Comparison of ENCODE assay signal across 36 cellular contexts in genomic region chr3:134748698-134749097, GRCh38. TPM values are rescaled to one million over a fixed set of nuclear protein-coding genes. Genes with fewer than 3 reads are reported as not detected.
"Had no signal": no experiment of that assay in that cellular context is flagged by ENCODE, and none has a peak within 500 bp of the region (broad histone marks: within the 10 kb centered on the region; RNA-seq: fewer than 3 reads in every experiment).

No MANE protein-coding gene starts in this region.

- H3K9me3 Mint-ChIP-seq: activated CD4-positive, alpha-beta memory T cell treated with anti-CD3 and anti-CD28 coated beads, Interleukin-2, amount 10 ng/mL, durations not matched to agents 7 days and 5 days; activated CD4-positive, alpha-beta T cell treated with anti-CD3 and anti-CD28 coated beads, Interleukin-2, amount 10 ng/mL, durations not matched to agents 7 days and 5 days; activated naive CD4-positive, alpha-beta T cell treated with anti-CD3 and anti-CD28 coated beads, Interleukin-2, amount 50 U/mL, for 24 hours; activated naive CD8-positive, alpha-beta T cell treated with anti-CD3 and anti-CD28 coated beads, Interleukin-2, amount 50 U/mL, for 24 hours; activated T-cell treated with anti-CD3 and anti-CD28 coated beads, Interleukin-2, amount 50 U/mL, for 24 hours; activated T-helper 2 cell treated with anti-CD3 and anti-CD28 coated beads, Interferon-gamma antibody, Interleukin-2, Interleukin-4, amounts not matched to agents 10 μg/mL and 5 μg/mL and 100 μg/mL, durations not matched to agents 14 hours and 24 hours and 36 hours; central memory CD8-positive, alpha-beta T cell; T-helper 1 cell treated with Interleukin-12 subunit alpha and Interleukin-12 subunit beta and Interleukin-4 antibody, amounts not matched to agents 30 μg/mL and 1 μg/mL, for 36 hours; T-helper 2 cell treated with Interferon-gamma antibody and Interleukin-4, amounts not matched to agents 5 μg/mL and 100 μg/mL, for 36 hours had no signal

- H3K4me1 Mint-ChIP-seq: activated CD4-positive, alpha-beta memory T cell treated with anti-CD3 and anti-CD28 coated beads, Interleukin-2, amount 10 ng/mL, durations not matched to agents 7 days and 5 days; activated CD4-positive, alpha-beta T cell treated with anti-CD3 and anti-CD28 coated beads for 36 hours; activated CD4-positive, alpha-beta T cell treated with anti-CD3 and anti-CD28 coated beads, Interleukin-2, amount 10 ng/mL, durations not matched to agents 7 days and 5 days; activated naive CD4-positive, alpha-beta T cell treated with anti-CD3 and anti-CD28 coated beads, Interleukin-2, amount 10 ng/mL, durations not matched to agents 7 days and 5 days; activated naive CD4-positive, alpha-beta T cell treated with anti-CD3 and anti-CD28 coated beads, Interleukin-2, amount 50 U/mL, for 24 hours; activated naive CD8-positive, alpha-beta T cell treated with anti-CD3 and anti-CD28 coated beads, Interleukin-2, amount 10 ng/mL, durations not matched to agents 7 days and 5 days; activated naive CD8-positive, alpha-beta T cell treated with anti-CD3 and anti-CD28 coated beads, Interleukin-2, amount 50 U/mL, for 24 hours; central memory CD8-positive, alpha-beta T cell; WTC11 had no signal

- H3K27ac ChIP-seq: ascending aorta, cardiac muscle cell, WERI-Rb-1 had no signal

- H3K27me3 ChIP-seq: ascending aorta had no signal

- H3K4me3 Mint-ChIP-seq: activated CD4-positive, alpha-beta memory T cell treated with anti-CD3 and anti-CD28 coated beads, Interleukin-2, amount 10 ng/mL, durations not matched to agents 7 days and 5 days; activated CD4-positive, alpha-beta T cell treated with anti-CD3 and anti-CD28 coated beads for 36 hours; activated CD4-positive, alpha-beta T cell treated with anti-CD3 and anti-CD28 coated beads, Interleukin-2, amount 10 ng/mL, durations not matched to agents 7 days and 5 days; activated CD8-positive, alpha-beta T cell treated with anti-CD3 and anti-CD28 coated beads, Interleukin-2, amount 10 ng/mL, durations not matched to agents 7 days and 5 days; activated naive CD4-positive, alpha-beta T cell treated with anti-CD3 and anti-CD28 coated beads, Interleukin-2, amount 10 ng/mL, durations not matched to agents 7 days and 5 days; activated naive CD4-positive, alpha-beta T cell treated with anti-CD3 and anti-CD28 coated beads, Interleukin-2, amount 50 U/mL, for 24 hours; activated naive CD8-positive, alpha-beta T cell; activated naive CD8-positive, alpha-beta T cell treated with anti-CD3 and anti-CD28 coated beads, Interleukin-2, amount 10 ng/mL, durations not matched to agents 7 days and 5 days; activated naive CD8-positive, alpha-beta T cell treated with anti-CD3 and anti-CD28 coated beads, Interleukin-2, amount 50 U/mL, for 24 hours; activated T-cell treated with anti-CD3 and anti-CD28 coated beads, Interleukin-2, amount 50 U/mL, for 24 hours; brain; central memory CD8-positive, alpha-beta T cell; T-helper 1 cell treated with Interleukin-12 subunit alpha and Interleukin-12 subunit beta and Interleukin-4 antibody, amounts not matched to agents 30 μg/mL and 1 μg/mL, for 36 hours; T-helper 2 cell treated with Interferon-gamma antibody and Interleukin-4, amounts not matched to agents 5 μg/mL and 100 μg/mL, for 36 hours; WTC11 had no signal

- H3K4me3 ChIP-seq: ascending aorta, cardiac muscle cell had no signal

- H3K36me3 Mint-ChIP-seq: activated naive CD4-positive, alpha-beta T cell treated with anti-CD3 and anti-CD28 coated beads, Interleukin-2, amount 10 ng/mL, durations not matched to agents 7 days and 5 days; activated naive CD4-positive, alpha-beta T cell treated with anti-CD3 and anti-CD28 coated beads, Interleukin-2, amount 50 U/mL, for 24 hours; activated naive CD8-positive, alpha-beta T cell; activated naive CD8-positive, alpha-beta T cell treated with anti-CD3 and anti-CD28 coated beads, Interleukin-2, amount 10 ng/mL, durations not matched to agents 7 days and 5 days; brain; WTC11 had no signal

- DNase-seq: activated CD4-positive, alpha-beta memory T cell treated with anti-CD3 and anti-CD28 coated beads, Interleukin-2, amount 10 ng/mL, durations not matched to agents 7 days and 5 days; activated CD4-positive, alpha-beta T cell treated with anti-CD3 and anti-CD28 coated beads for 1 hour; activated CD4-positive, alpha-beta T cell treated with anti-CD3 and anti-CD28 coated beads for 36 hours; activated CD4-positive, alpha-beta T cell treated with anti-CD3 and anti-CD28 coated beads for 48 hours; activated CD4-positive, alpha-beta T cell treated with anti-CD3 and anti-CD28 coated beads, Interleukin-2, amount 10 ng/mL, durations not matched to agents 7 days and 5 days; activated CD4-positive, alpha-beta T cell treated with anti-CD3 and anti-CD28 coated beads, Interleukin-2, amount 50 U/mL, for 48 hours; activated CD4-positive, CD25-positive, alpha-beta regulatory T cell; activated CD8-positive, alpha-beta memory T cell treated with anti-CD3 and anti-CD28 coated beads, Interleukin-2, amount 50 U/mL, for 4 hours; activated CD8-positive, alpha-beta T cell treated with anti-CD3 and anti-CD28 coated beads, Interleukin-2, amount 10 ng/mL, durations not matched to agents 7 days and 5 days; activated effector memory CD4-positive, alpha-beta T cell treated with Interleukin-2 at 50 U/mL for 16 hours; activated gamma-delta T cell; activated naive CD4-positive, alpha-beta T cell treated with anti-CD3 and anti-CD28 coated beads, Interleukin-2, amount 10 ng/mL, durations not matched to agents 7 days and 5 days; activated naive CD4-positive, alpha-beta T cell treated with Interleukin-2 at 50 U/mL for 16 hours; activated naive CD8-positive, alpha-beta T cell treated with anti-CD3 and anti-CD28 coated beads, Interleukin-2, amount 10 ng/mL, durations not matched to agents 7 days and 5 days; activated naive CD8-positive, alpha-beta T cell treated with anti-CD3 and anti-CD28 coated beads, Interleukin-2, amount 50 U/mL, for 24 hours; activated T-cell treated with anti-CD3 and anti-CD28 coated beads, Interleukin-2, amount 50 U/mL, for 24 hours; activated T-cell treated with anti-CD3 and anti-CD28 coated beads, Interleukin-2, amount 50 U/mL, for 48 hours; amygdala; anterior cingulate cortex; caudate nucleus; cerebellar nuclear complex; T-helper 1 cell; T-helper 2 cell; T-helper 9 cell; WERI-Rb-1 had no signal

- H3K27ac Mint-ChIP-seq: activated CD4-positive, alpha-beta memory T cell treated with anti-CD3 and anti-CD28 coated beads, Interleukin-2, amount 10 ng/mL, durations not matched to agents 7 days and 5 days; activated CD4-positive, alpha-beta T cell treated with anti-CD3 and anti-CD28 coated beads for 36 hours; activated CD4-positive, alpha-beta T cell treated with anti-CD3 and anti-CD28 coated beads, Interleukin-2, amount 10 ng/mL, durations not matched to agents 7 days and 5 days; activated CD8-positive, alpha-beta T cell treated with anti-CD3 and anti-CD28 coated beads, Interleukin-2, amount 10 ng/mL, durations not matched to agents 7 days and 5 days; activated naive CD4-positive, alpha-beta T cell treated with anti-CD3 and anti-CD28 coated beads, Interleukin-2, amount 10 ng/mL, durations not matched to agents 7 days and 5 days; activated naive CD4-positive, alpha-beta T cell treated with anti-CD3 and anti-CD28 coated beads, Interleukin-2, amount 50 U/mL, for 24 hours; activated naive CD8-positive, alpha-beta T cell; activated naive CD8-positive, alpha-beta T cell treated with anti-CD3 and anti-CD28 coated beads, Interleukin-2, amount 10 ng/mL, durations not matched to agents 7 days and 5 days; activated naive CD8-positive, alpha-beta T cell treated with anti-CD3 and anti-CD28 coated beads, Interleukin-2, amount 50 U/mL, for 24 hours; activated T-cell treated with anti-CD3 and anti-CD28 coated beads, Interleukin-2, amount 50 U/mL, for 24 hours; activated T-helper 2 cell treated with anti-CD3 and anti-CD28 coated beads, Interferon-gamma antibody, Interleukin-2, Interleukin-4, amounts not matched to agents 10 μg/mL and 5 μg/mL and 100 μg/mL, durations not matched to agents 14 hours and 24 hours and 36 hours; brain; T-helper 1 cell treated with Interleukin-12 subunit alpha and Interleukin-12 subunit beta and Interleukin-4 antibody, amounts not matched to agents 30 μg/mL and 1 μg/mL, for 36 hours; T-helper 2 cell treated with Interferon-gamma antibody and Interleukin-4, amounts not matched to agents 5 μg/mL and 100 μg/mL, for 36 hours; WTC11 had no signal

- H3K4me1 ChIP-seq: ascending aorta had no signal

- H3K9me3 ChIP-seq: ascending aorta had no signal

- H3K36me3 ChIP-seq: ascending aorta, cardiac muscle cell, WERI-Rb-1 had no signal

RNA-seq across cellular contexts. Expression of gene EPHB1, which starts 46.4 kb away (rescaled TPM):
- total RNA-seq: activated CD8-positive, alpha-beta memory T cell treated with anti-CD3 and anti-CD28 coated beads for 36 hours had no signal
